ENCODE assay signal across 26 cellular contexts in the genomic region with DNA sequence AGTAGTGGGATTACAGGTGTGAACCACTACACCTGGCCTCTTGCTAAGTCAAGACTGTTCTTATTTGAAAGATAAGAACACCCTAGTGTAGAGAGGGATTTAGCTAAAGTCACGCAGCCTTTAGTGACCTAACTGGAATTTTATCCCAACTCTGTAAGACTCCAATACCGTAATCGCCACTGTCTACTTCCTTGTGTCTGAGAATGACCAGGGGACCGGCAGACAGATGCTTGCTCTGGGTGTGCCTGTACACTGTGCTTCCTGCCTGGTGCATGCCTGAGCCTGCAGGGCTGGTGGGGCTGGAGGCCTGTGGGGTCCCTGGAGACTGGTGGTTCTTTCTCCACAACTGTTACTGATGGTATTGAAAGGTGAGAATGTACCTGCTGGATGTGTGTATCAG. TPM values are rescaled to one million over a fixed set of nuclear protein-coding genes. Genes with fewer than 3 reads are reported as not detected.
A peak's percentile ranks its signal among the peaks of the same experiment; 100 is the strongest.
DNase-seq lines count a peak whose midpoint lies in the region; ATAC-seq, FAIRE-seq and TF ChIP-seq lines count a peak whose summit lies in the region.
"Had no signal": no experiment of that assay in that cellular context is flagged by ENCODE, and none has a peak within 500 bp of the region (broad histone marks: within the 10 kb centered on the region; RNA-seq: fewer than 3 reads in every experiment).

No MANE protein-coding gene starts in this region.

- H3K79me2 ChIP-seq in GM12878 (ENCODE audit: control insufficient read depth, insufficient read depth, low read length), result no peaks in the 10 kb centered on the region

- no peak for FAIRE-seq in GM12878 (lab: Jason Lieb, UNC)
- FAIRE-seq: A549, endothelial cell of umbilical vein had no signal

- RAD21 ChIA-PET in GM12878 (lab: Charles Lee; ENCODE audit: unreplicated experiment), result interaction anchor here (1.6 to 6.5 kb wide), 3 partner anchors 52 to 153 kb away, joined by 5 to 115 read pairs (median 55); no protein-coding TSS in a partner anchor

- no peaks in the 10 kb centered on the region for H3K27me3 Mint-ChIP-seq in stimulated activated naive CD8-positive, alpha-beta T cell treated with anti-CD3 and anti-CD28 coated beads, Interleukin-15, Interleukin-2, amounts not matched to agents 100 ng/mL and 50 ng/mL, for 24 hours
- H3K27me3 Mint-ChIP-seq in mesothelial cell of epicardium (ENCODE audit: low read depth), result no peaks in the 10 kb centered on the region
- H3K27me3 Mint-ChIP-seq: activated naive CD4-positive, alpha-beta T cell treated with anti-CD3 and anti-CD28 coated beads, Interleukin-2, amount 50 U/mL, for 24 hours had no signal

- H3K4me2 ChIP-seq in GM12878 (ENCODE audit: control insufficient read depth, insufficient read depth), result no peak overlapping the region
- H3K4me2 ChIP-seq: A549 had no signal

- no peak for TF ChIP-seq CTCF in GM12878 (IDR thresholded peaks at IDR 0.05 in 2 of 3, conservative IDR thresholded peaks at IDR 0.05 in 1 of 3; ENCODE audit: control insufficient read depth in 2 of 3, extremely low read depth in 1 of 3, insufficient read depth in 1 of 3, low read depth in 3 of 3, low read length in 3 of 3)
- no peak for TF ChIP-seq CTCF in mesothelial cell of epicardium (IDR thresholded peaks at IDR 0.05; ENCODE audit: unreplicated experiment)
- no peak for TF ChIP-seq CTCF in sigmoid colon (IDR thresholded peaks at IDR 0.05)

- H3K4me1 ChIP-seq in GM12878 (ENCODE audit: control insufficient read depth, insufficient read depth, low read length), result no peaks in the 10 kb centered on the region
- peaks cover 0 to 6% (median 0%) of the 10 kb centered on the region in 4 donors for H3K4me1 ChIP-seq in sigmoid colon
- H3K4me1 ChIP-seq: A549, BE2C, left ventricle myocardium inferior, prostate gland, testis had no signal

- H3K36me3 ChIP-seq in GM12878 (ENCODE audit: control insufficient read depth in 2 of 2, insufficient read depth in 2 of 2, low read length in 1 of 2), result peaks cover 24 to 28% of the 10 kb centered on the region in 2 experiments
- no peaks in the 10 kb centered on the region for H3K36me3 ChIP-seq in sigmoid colon
- H3K36me3 ChIP-seq: BE2C, left ventricle myocardium inferior, MG63, prostate gland had no signal

- no TSS peak for BruUV-seq in GM12878 (replicated peaks; lab: Mats Ljungman, UMichigan)

- TF ChIP-seq EP300 in GM12878 (IDR thresholded peaks at IDR 0.05; ENCODE audit: borderline replicate concordance in 1 of 2, control insufficient read depth in 1 of 2, low read depth in 2 of 2, low read length in 2 of 2), result no peak
- no peak for TF ChIP-seq EP300 in sigmoid colon (IDR thresholded peaks at IDR 0.05)

- no peak overlapping the region for H3K9ac ChIP-seq in GM12878 (ENCODE audit: control insufficient read depth, insufficient read depth, low read length)

- H3K9me3 Mint-ChIP-seq in stimulated activated naive CD8-positive, alpha-beta T cell treated with anti-CD3 and anti-CD28 coated beads, Interleukin-15, Interleukin-2, amounts not matched to agents 100 ng/mL and 50 ng/mL, for 24 hours, result no peaks in the 10 kb centered on the region
- no peaks in the 10 kb centered on the region for H3K9me3 Mint-ChIP-seq in mesothelial cell of epicardium
- H3K9me3 Mint-ChIP-seq: activated naive CD4-positive, alpha-beta T cell treated with anti-CD3 and anti-CD28 coated beads, Interleukin-2, amount 50 U/mL, for 24 hours; activated T-helper 1 cell treated with anti-CD3 and anti-CD28 coated beads, Interleukin-12 subunit alpha, Interleukin-12 subunit beta, Interleukin-2, Interleukin-4 antibody, amounts not matched to agents 30 ng/mL and 10 ng/mL and 1 ng/mL, durations not matched to agents 14 hours and 24 hours and 36 hours; H9; stimulated activated effector memory CD8-positive, alpha-beta T cell treated with anti-CD3 and anti-CD28 coated beads, Interleukin-12 subunit alpha, Interleukin-12 subunit beta, amount 100 ng/mL, for 72 hours had no signal

- CTCF ChIA-PET in GM12878 (lab: Yijun Ruan, JAX), result interaction anchor here (1.1 to 11.5 kb wide), 6 partner anchors 10 to 154 kb away, joined by 3 to 261 read pairs (median 6); no protein-coding TSS in a partner anchor

- ATAC-seq in stimulated activated naive CD8-positive, alpha-beta T cell treated with anti-CD3 and anti-CD28 coated beads, Interleukin-15, Interleukin-2, amounts not matched to agents 100 U/mL and 50 U/mL, for 24 hours, result no peak
- ATAC-seq in GM12878 (0 out of 3 replicates have a peak, but pooled peaks have one; percentile 18), HG03565 (IDR thresholded peaks at IDR 0.05; ENCODE audit: unreplicated experiment) (no peak)
- ATAC-seq: A549; PC-3; stimulated activated effector memory CD8-positive, alpha-beta T cell treated with anti-CD3 and anti-CD28 coated beads, Interleukin-12 subunit alpha, Interleukin-12 subunit beta, amount 100 ng/mL, for 72 hours had no signal

- in situ Hi-C loops in GM12878 (cut with MboI), result loop anchor here (5.0 kb wide), 2 partner anchors 53 to 148 kb away; no protein-coding TSS in a partner anchor

- no peak for TF ChIP-seq POLR2A in GM12878 (IDR thresholded peaks at IDR 0.05; ENCODE audit: low read depth, low read length)
- no peak for TF ChIP-seq POLR2A in sigmoid colon (IDR thresholded peaks at IDR 0.05)

- H3K27me3 ChIP-seq in GM12878 (replicated peaks in 1 of 2; ENCODE audit: control insufficient read depth in 2 of 2, insufficient read depth in 2 of 2, low read length in 1 of 2) (no peaks in the 10 kb centered on the region), sigmoid colon (no peaks in the 10 kb centered on the region)
- H3K27me3 ChIP-seq: BE2C, MG63, testis had no signal

- H3K27ac Mint-ChIP-seq in stimulated activated naive CD8-positive, alpha-beta T cell treated with anti-CD3 and anti-CD28 coated beads, Interleukin-15, Interleukin-2, amounts not matched to agents 100 ng/mL and 50 ng/mL, for 24 hours, result peak overlapping the region; percentile 53
- peak overlapping the region; percentile 12 for H3K27ac Mint-ChIP-seq in mesothelial cell of epicardium
- H3K27ac Mint-ChIP-seq: activated naive CD4-positive, alpha-beta T cell treated with anti-CD3 and anti-CD28 coated beads, Interleukin-2, amount 50 U/mL, for 24 hours; activated T-helper 1 cell treated with anti-CD3 and anti-CD28 coated beads, Interleukin-12 subunit alpha, Interleukin-12 subunit beta, Interleukin-2, Interleukin-4 antibody, amounts not matched to agents 30 ng/mL and 10 ng/mL and 1 ng/mL, durations not matched to agents 14 hours and 24 hours and 36 hours; H9; stimulated activated effector memory CD8-positive, alpha-beta T cell treated with anti-CD3 and anti-CD28 coated beads, Interleukin-12 subunit alpha, Interleukin-12 subunit beta, amount 100 ng/mL, for 72 hours had no signal

- intact Hi-C loops in GM12878 (cut with micrococcal nuclease; ENCODE audit: unreplicated experiment), result no loop called here
- intact Hi-C loops in sigmoid colon (cut with DNase I), result loop anchor here (5.0 kb wide), 1 partner anchor 62 kb away; no protein-coding TSS in a partner anchor

- no peak overlapping the region for H3K27ac ChIP-seq in GM12878 (ENCODE audit: control insufficient read depth, insufficient read depth)
- no peak overlapping the region for H3K27ac ChIP-seq in sigmoid colon
- H3K27ac ChIP-seq: A549, left ventricle myocardium inferior, prostate gland, testis had no signal

- no peak overlapping the region for H2AFZ ChIP-seq in GM12878 (ENCODE audit: control insufficient read depth, low read depth, low read length)

- 43% methylated on average over 4 of the region's 4 CpGs for WGBS in GM12878 (ENCODE audit: insufficient coverage, insufficient replicate concordance, low lambda C conversion rate, missing lambda C conversion rate)
- WGBS in sigmoid colon, 2 donors, result 23 to 70% methylated on average over 4 of the region's 4 CpGs

- H3K9me3 ChIP-seq in GM12878 (replicated peaks; ENCODE audit: control insufficient read depth, insufficient read depth, low read length) (no peaks in the 10 kb centered on the region), sigmoid colon (no peaks in the 10 kb centered on the region)
- H3K9me3 ChIP-seq: A549, BE2C, left ventricle myocardium inferior, MG63, prostate gland, testis had no signal

- no peak for TF ChIP-seq RAD21 in GM12878 (IDR thresholded peaks at IDR 0.05; ENCODE audit: insufficient read depth, low read depth, low read length)

- DNase-seq in stimulated activated naive CD8-positive, alpha-beta T cell treated with anti-CD3 and anti-CD28 coated beads, Interleukin-15, Interleukin-2, amounts not matched to agents 100 U/mL and 50 U/mL, for 24 hours, result no peak
- DNase-seq in GM12878 (ENCODE audit: low read depth, low spot score), result no peak
- DNase-seq in mesothelial cell of epicardium (ENCODE audit: low spot score in 2 of 2, unreplicated experiment in 2 of 2), result no peak
- no peak for DNase-seq in stimulated activated CD4-positive, alpha-beta T cell treated with anti-CD3 and anti-CD28 coated beads, Interleukin-12 subunit alpha, Interleukin-12 subunit beta, amount 100 ng/mL, for 4 hours
- no peak for DNase-seq in sigmoid colon
- no peak for DNase-seq in NCI-H1092 (lab: John Stamatoyannopoulos, UW)
- DNase-seq: activated CD4-positive, alpha-beta T cell treated with anti-CD3 and anti-CD28 coated beads for 4 hours; aorta; BE2C; central memory CD4-positive, alpha-beta T cell; H9; left ventricle myocardium inferior; MG63; NCI-H1694 treated with DMSO at 0.1 percent for 48 hours; NCI-H446; PC-3; SHP77 treated with DMSO at 0.1 percent for 48 hours; testis had no signal

- H3K4me3 Mint-ChIP-seq in stimulated activated naive CD8-positive, alpha-beta T cell treated with anti-CD3 and anti-CD28 coated beads, Interleukin-15, Interleukin-2, amounts not matched to agents 100 ng/mL and 50 ng/mL, for 24 hours, result no peak overlapping the region
- H3K4me3 Mint-ChIP-seq in mesothelial cell of epicardium, result no peak overlapping the region
- H3K4me3 Mint-ChIP-seq: activated naive CD4-positive, alpha-beta T cell treated with anti-CD3 and anti-CD28 coated beads, Interleukin-2, amount 50 U/mL, for 24 hours; activated T-helper 1 cell treated with anti-CD3 and anti-CD28 coated beads, Interleukin-12 subunit alpha, Interleukin-12 subunit beta, Interleukin-2, Interleukin-4 antibody, amounts not matched to agents 30 ng/mL and 10 ng/mL and 1 ng/mL, durations not matched to agents 14 hours and 24 hours and 36 hours; H9; stimulated activated effector memory CD8-positive, alpha-beta T cell treated with anti-CD3 and anti-CD28 coated beads, Interleukin-12 subunit alpha, Interleukin-12 subunit beta, amount 100 ng/mL, for 72 hours had no signal

- POLR2A ChIA-PET in GM12878 (lab: Charles Lee), result interaction anchor here (2.6 kb wide), 1 partner anchor 15 kb away, joined by 16 read pairs; a partner anchor contains a TSS

- H3K4me1 Mint-ChIP-seq in stimulated activated naive CD8-positive, alpha-beta T cell treated with anti-CD3 and anti-CD28 coated beads, Interleukin-15, Interleukin-2, amounts not matched to agents 100 ng/mL and 50 ng/mL, for 24 hours (ENCODE audit: low read depth), result peaks cover 5% of the 10 kb centered on the region
- H3K4me1 Mint-ChIP-seq in mesothelial cell of epicardium, result peaks cover 2% of the 10 kb centered on the region

- H3K36me3 Mint-ChIP-seq in stimulated activated naive CD8-positive, alpha-beta T cell treated with anti-CD3 and anti-CD28 coated beads, Interleukin-15, Interleukin-2, amounts not matched to agents 100 ng/mL and 50 ng/mL, for 24 hours (ENCODE audit: low read depth), result peaks cover 43% of the 10 kb centered on the region
- no peaks in the 10 kb centered on the region for H3K36me3 Mint-ChIP-seq in mesothelial cell of epicardium

- SMC1A ChIA-PET in GM12878 (lab: Charles Lee; ENCODE audit: uncharacterized antibody, unreplicated experiment), result interaction anchor here (1.8 to 7.5 kb wide), 5 partner anchors 12 to 153 kb away, joined by 5 to 157 read pairs (median 14); no protein-coding TSS in a partner anchor

- H4K20me1 ChIP-seq in GM12878 (ENCODE audit: control insufficient read depth, insufficient read depth), result no peaks in the 10 kb centered on the region

- H3K4me3 ChIP-seq in GM12878, result no peak overlapping the region
- H3K4me3 ChIP-seq in sigmoid colon, result no peak overlapping the region
- H3K4me3 ChIP-seq: A549, left ventricle myocardium inferior, MG63, prostate gland, testis had no signal

RNA-seq across cellular contexts. Expression of a gene that starts 15.3 kb away (rescaled TPM):
- 36.5 and 40.1 TPM in 2 replicates for total RNA-seq in GM12878 (2013; cell fraction: nucleolus; rRNA removed)
- total RNA-seq in GM12878 (2014; rRNA removed) (30.1 and 34.0 TPM in 2 replicates), GM12878 (2014; rRNA removed; fragmentation: Illumina TruSeq; extraction: Trizol) (13.3 and 14.0 TPM in 2 replicates), GM12878 (2021) (23.1 and 23.4 TPM in 2 replicates), mesothelial cell of epicardium (5.7 to 6.9 TPM (median 6.1 TPM) in 3 replicates), sigmoid colon (1 to 10 TPM; 1.3 to 8.1 (median 6.2) TPM)
- 4.5 TPM for polyA plus RNA-seq in GM12878 (2011; ENCODE audit: low read depth)
- polyA plus RNA-seq in GM12878 (2011; rRNA removed) (6.5 and 11.0 TPM in 2 replicates), GM12878 (2014; fragmentation: Illumina TruSeq; extraction: Trizol) (19.5 and 21.6 TPM in 2 replicates), GM12878 (2014; fragmentation: Nextera tagmentation; extraction: Ambion mirVana) (1 to 10 TPM in 1 of 2 experiments, under 1 TPM in 1; 0.84 to 1.9 TPM), GM12878 (2014; rRNA removed) (21.7 and 21.9 TPM in 2 replicates), GM12878 (2016; fragmentation: Nextera tagmentation; extraction: Ambion mirVana) (10 to 100 TPM; 14.3 to 16.1 TPM), sigmoid colon (10 to 100 TPM in 1 of 3 donors, 1 to 10 TPM in 2; 2.1 to 26.5 (median 4.2) TPM)
- polyA plus RNA-seq in GM12878 (2011; cell fraction: cytosol; rRNA removed), result 14.0 and 15.4 TPM in 2 replicates
- 54.2 and 55.9 TPM in 2 replicates for polyA plus RNA-seq in GM12878 (2011; cell fraction: nucleus; rRNA removed)
- 7.7 and 9.9 TPM in 2 replicates for polyA plus RNA-seq in GM12878 (2012)
- polyA minus RNA-seq in GM12878 (2011; rRNA and poly(A)+ RNA removed), result 15.6 and 23.0 TPM in 2 replicates
- polyA minus RNA-seq in GM12878 (2011; cell fraction: cytosol; rRNA and poly(A)+ RNA removed), result 6.1 and 6.7 TPM in 2 replicates
- polyA minus RNA-seq in GM12878 (2011; cell fraction: nucleus; rRNA and poly(A)+ RNA removed), result 15.2 and 30.2 TPM in 2 replicates
